In genomic region chr21:45439171-45439872, GRCh38 we compare ENCODE assay signal across 1 cellular context.
A peak's percentile ranks its signal among the peaks of the same experiment; 100 is the strongest.
TF ChIP-seq lines count a peak whose summit lies in the region.

No MANE protein-coding gene starts in this region.

TF ChIP-seq in K562, 482 proteins besides CTCF, POLR2A, EP300 and RAD21 (continued from another document):
- TF ChIP-seq ZFP91 (CRISPR knock-in tag; IDR thresholded peaks at IDR 0.05) = 0 out of 2 replicates have a peak, but pooled peaks have one; percentile 33
- no peak for TF ChIP-seq NR0B1 (IDR thresholded peaks at IDR 0.05; ENCODE audit: partially characterized antibody)
- TF ChIP-seq NR4A1 (CRISPR knock-in tag; IDR thresholded peaks at IDR 0.05) = no peak
- 0 out of 2 replicates have a peak, but pooled peaks have one; percentile 56 for TF ChIP-seq NR4A1 (tag; IDR thresholded peaks at IDR 0.05)
- TF ChIP-seq E2F1 (CRISPR knock-in tag; IDR thresholded peaks at IDR 0.05) = peak; percentile 75; the same call in 1 of the 2 replicates
- TF ChIP-seq ZMIZ1 (IDR thresholded peaks at IDR 0.05; ENCODE audit: low read depth in 2 of 2, low read length in 2 of 2) = no peak
- TF ChIP-seq ZNF41 (CRISPR knock-in tag; conservative IDR thresholded peaks at IDR 0.05) = no peak
